ENCODE assay signal across 9 cellular contexts in genomic region chr18:58225101-58225500, GRCh38.
A peak's percentile ranks its signal among the peaks of the same experiment; 100 is the strongest.
DNase-seq lines count a peak whose midpoint lies in the region; ATAC-seq and TF ChIP-seq lines count a peak whose summit lies in the region.
"Had no signal": no experiment of that assay in that cellular context is flagged by ENCODE, and none has a peak within 500 bp of the region (broad histone marks: within the 10 kb centered on the region; RNA-seq: fewer than 3 reads in every experiment).

No MANE protein-coding gene starts in this region.

- H3K27ac ChIP-seq in left lung = peak overlapping the region; percentile 79 to 86

- no peaks in the 10 kb centered on the region for H3K9me3 ChIP-seq in left lung

- intact Hi-C loops in left lung (cut with DNase I) = no loop called here

- TF ChIP-seq POLR2A in erythroblast (IDR thresholded peaks at IDR 0.05; ENCODE audit: low read length) = no peak

- H3K4me3 ChIP-seq in left lung = no peak overlapping the region

- H3K36me3 ChIP-seq in left lung = no peaks in the 10 kb centered on the region

- peaks cover 6 to 39% of the 10 kb centered on the region in 2 donors for H3K4me1 ChIP-seq in left lung

- ATAC-seq in GM21360 (IDR thresholded peaks at IDR 0.05; ENCODE audit: unreplicated experiment) = peak; percentile 89
- peak; percentile 80 for ATAC-seq in HG03457 (IDR thresholded peaks at IDR 0.05; ENCODE audit: unreplicated experiment)
- no peak for ATAC-seq in left lung
- ATAC-seq in left lobe of liver = no peak

- no peaks in the 10 kb centered on the region for H3K27me3 ChIP-seq in left lung

- DNase-seq in EH (ENCODE audit: low read depth) (peak; percentile 11), left lung (no peak), left lobe of liver (ENCODE audit: low spot score) (no peak), erythroblast (lab: John Stamatoyannopoulos, UW) (no peak), NCI-H1417 (lab: John Stamatoyannopoulos, UW) (no peak), hepatic stellate cell (ENCODE audit: low spot score) (no peak)
- DNase-seq: foreskin melanocyte had no signal

- TF ChIP-seq CTCF in left lung (IDR thresholded peaks at IDR 0.05) = no peak

Comparison
In these comparisons a context has a peak if more than half of its experiments do, and no peak if none do; other contexts are left out.
1. ATAC-seq: peak in GM21360 (single experiment) and HG03457 (single experiment); none in left lung (single experiment) and left lobe of liver (single experiment).